9 cellular contexts compared by ENCODE assay signal in genomic region chr1:218346391-218347204, GRCh38.
A peak's percentile ranks its signal among the peaks of the same experiment; 100 is the strongest.
DNase-seq lines count a peak whose midpoint lies in the region; ATAC-seq, FAIRE-seq and TF ChIP-seq lines count a peak whose summit lies in the region.
"Had no signal": no experiment of that assay in that cellular context is flagged by ENCODE, and none has a peak within 500 bp of the region (broad histone marks: within the 10 kb centered on the region; RNA-seq: fewer than 3 reads in every experiment).

No MANE protein-coding gene starts in this region.

- H3K9me3 Mint-ChIP-seq in memory B cell = no peaks in the 10 kb centered on the region

- FAIRE-seq in urothelium cell line (lab: Jason Lieb, UNC) = no peak
- FAIRE-seq: TTC549 had no signal

- ATAC-seq in memory B cell (ENCODE audit: low read depth) (peak; percentile 6), HG02970 (IDR thresholded peaks at IDR 0.05; ENCODE audit: low FRiP score, unreplicated experiment) (no peak)

- H3K27me3 Mint-ChIP-seq in memory B cell = no peaks in the 10 kb centered on the region

- peak overlapping the region; percentile 71 for H3K4me3 ChIP-seq in coronary artery

- H3K27ac Mint-ChIP-seq in memory B cell = no peak overlapping the region

- no peak overlapping the region for H3K4me3 Mint-ChIP-seq in memory B cell

- DNase-seq in ELR (ENCODE audit: low read depth) = peak; percentile 65
- DNase-seq in MV-4-11 (lab: John Stamatoyannopoulos, UW) = peak; percentile 30
- peak; percentile 79 for DNase-seq in coronary artery (ENCODE audit: low spot score)
- peak; percentile 13 to 29 for DNase-seq in memory B cell (ENCODE audit: low spot score in 2 of 2)
- peak; percentile 31 for DNase-seq in urothelium cell line (ENCODE audit: low spot score)
- DNase-seq in COLO668 (lab: John Stamatoyannopoulos, UW; ENCODE audit: unreplicated experiment) = no peak
- DNase-seq in NCI-H1436 treated with DMSO at 0.1 percent for 48 hours (lab: John Stamatoyannopoulos, UW) = no peak

- H3K27ac ChIP-seq in coronary artery = peak overlapping the region; percentile 81 to 95

- no peak for TF ChIP-seq CTCF in coronary artery (IDR thresholded peaks at IDR 0.05)

- peaks cover 31% of the 10 kb centered on the region for H3K4me1 Mint-ChIP-seq in memory B cell

- no peaks in the 10 kb centered on the region for H3K36me3 Mint-ChIP-seq in memory B cell

Comparison
In these comparisons a context has a peak if more than half of its experiments do, and no peak if none do; other contexts are left out.
1. DNase-seq: peak in ELR (single experiment), MV-4-11 (single experiment), coronary artery (single experiment), memory B cell (2 of 2) and urothelium cell line (single experiment); none in COLO668 (single experiment) and NCI-H1436 treated with DMSO at 0.1 percent for 48 hours (single experiment).